In genomic region chr20:53685070-53685595, GRCh38 we compare ENCODE assay signal across 1 cellular context.
TF ChIP-seq lines count a peak whose summit lies in the region.

No MANE protein-coding gene starts in this region.

TF ChIP-seq in K562, 482 proteins besides CTCF, POLR2A, EP300 and RAD21:
- TF ChIP-seq ZNF696 (CRISPR knock-in tag; conservative IDR thresholded peaks at IDR 0.05) (no peak), ZNF146 (CRISPR knock-in tag; IDR thresholded peaks at IDR 0.05; ENCODE audit: unreplicated experiment) (no peak), ZNF316 (IDR thresholded peaks at IDR 0.05) (no peak), IFI16 (CRISPR knock-in tag; IDR thresholded peaks at IDR 0.05) (no peak), ZNF134 (CRISPR knock-in tag; conservative IDR thresholded peaks at IDR 0.05) (no peak), TAF15 (IDR thresholded peaks at IDR 0.05; ENCODE audit: low read depth, low read length) (no peak), FOS (IDR thresholded peaks at IDR 0.05; ENCODE audit: extremely low read depth, insufficient read length) (no peak), SMARCB1 (IDR thresholded peaks at IDR 0.05; ENCODE audit: insufficient read length, low read depth) (no peak), TARDBP (IDR thresholded peaks at IDR 0.05) (no peak), HES1 (IDR thresholded peaks at IDR 0.05; ENCODE audit: low read depth) (no peak), ZC3H8 (IDR thresholded peaks at IDR 0.05) (no peak), CCNT2 (IDR thresholded peaks at IDR 0.05; ENCODE audit: borderline replicate concordance, extremely low read depth, insufficient read length, low read depth, low read length) (no peak), HNRNPLL (IDR thresholded peaks at IDR 0.05; ENCODE audit: low read depth, low read length, poor library complexity, severe bottlenecking) (peak; percentile 43), ATF7 (IDR thresholded peaks at IDR 0.05) (no peak), KDM4B (IDR thresholded peaks at IDR 0.05; ENCODE audit: borderline replicate concordance in 2 of 2, low read depth in 1 of 2) (no peak), KLF1 (tag; IDR thresholded peaks at IDR 0.05) (no peak), RCOR1 (IDR thresholded peaks at IDR 0.05; ENCODE audit: borderline replicate concordance in 1 of 2, low read depth in 2 of 2, low read length in 2 of 2) (no peak), DIDO1 (tag; IDR thresholded peaks at IDR 0.05; ENCODE audit: low read depth) (no peak), PURB (CRISPR knock-in tag; IDR thresholded peaks at IDR 0.05; ENCODE audit: low read depth) (no peak), RB1 (IDR thresholded peaks at IDR 0.05; ENCODE audit: low read depth) (no peak), EP400 (IDR thresholded peaks at IDR 0.05) (no peak)
- TF ChIP-seq, protein P1, sequence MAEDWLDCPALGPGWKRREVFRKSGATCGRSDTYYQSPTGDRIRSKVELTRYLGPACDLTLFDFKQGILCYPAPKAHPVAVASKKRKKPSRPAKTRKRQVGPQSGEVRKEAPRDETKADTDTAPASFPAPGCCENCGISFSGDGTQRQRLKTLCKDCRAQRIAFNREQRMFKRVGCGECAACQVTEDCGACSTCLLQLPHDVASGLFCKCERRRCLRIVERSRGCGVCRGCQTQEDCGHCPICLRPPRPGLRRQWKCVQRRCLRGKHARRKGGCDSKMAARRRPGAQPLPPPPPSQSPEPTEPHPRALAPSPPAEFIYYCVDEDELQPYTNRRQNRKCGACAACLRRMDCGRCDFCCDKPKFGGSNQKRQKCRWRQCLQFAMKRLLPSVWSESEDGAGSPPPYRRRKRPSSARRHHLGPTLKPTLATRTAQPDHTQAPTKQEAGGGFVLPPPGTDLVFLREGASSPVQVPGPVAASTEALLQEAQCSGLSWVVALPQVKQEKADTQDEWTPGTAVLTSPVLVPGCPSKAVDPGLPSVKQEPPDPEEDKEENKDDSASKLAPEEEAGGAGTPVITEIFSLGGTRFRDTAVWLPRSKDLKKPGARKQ (CRISPR knock-in tag; IDR thresholded peaks at IDR 0.05), result no peak
- TF ChIP-seq, protein P2, sequence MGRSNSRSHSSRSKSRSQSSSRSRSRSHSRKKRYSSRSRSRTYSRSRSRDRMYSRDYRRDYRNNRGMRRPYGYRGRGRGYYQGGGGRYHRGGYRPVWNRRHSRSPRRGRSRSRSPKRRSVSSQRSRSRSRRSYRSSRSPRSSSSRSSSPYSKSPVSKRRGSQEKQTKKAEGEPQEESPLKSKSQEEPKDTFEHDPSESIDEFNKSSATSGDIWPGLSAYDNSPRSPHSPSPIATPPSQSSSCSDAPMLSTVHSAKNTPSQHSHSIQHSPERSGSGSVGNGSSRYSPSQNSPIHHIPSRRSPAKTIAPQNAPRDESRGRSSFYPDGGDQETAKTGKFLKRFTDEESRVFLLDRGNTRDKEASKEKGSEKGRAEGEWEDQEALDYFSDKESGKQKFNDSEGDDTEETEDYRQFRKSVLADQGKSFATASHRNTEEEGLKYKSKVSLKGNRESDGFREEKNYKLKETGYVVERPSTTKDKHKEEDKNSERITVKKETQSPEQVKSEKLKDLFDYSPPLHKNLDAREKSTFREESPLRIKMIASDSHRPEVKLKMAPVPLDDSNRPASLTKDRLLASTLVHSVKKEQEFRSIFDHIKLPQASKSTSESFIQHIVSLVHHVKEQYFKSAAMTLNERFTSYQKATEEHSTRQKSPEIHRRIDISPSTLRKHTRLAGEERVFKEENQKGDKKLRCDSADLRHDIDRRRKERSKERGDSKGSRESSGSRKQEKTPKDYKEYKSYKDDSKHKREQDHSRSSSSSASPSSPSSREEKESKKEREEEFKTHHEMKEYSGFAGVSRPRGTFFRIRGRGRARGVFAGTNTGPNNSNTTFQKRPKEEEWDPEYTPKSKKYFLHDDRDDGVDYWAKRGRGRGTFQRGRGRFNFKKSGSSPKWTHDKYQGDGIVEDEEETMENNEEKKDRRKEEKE (IDR thresholded peaks at IDR 0.05; ENCODE audit: borderline replicate concordance in 1 of 2, control insufficient read depth in 1 of 2, low read depth in 2 of 2, low read length in 1 of 2), result 0 out of 4 replicates have a peak, but pooled peaks of 1 of the 2 experiments have one; percentile 20
- TF ChIP-seq, protein P3, sequence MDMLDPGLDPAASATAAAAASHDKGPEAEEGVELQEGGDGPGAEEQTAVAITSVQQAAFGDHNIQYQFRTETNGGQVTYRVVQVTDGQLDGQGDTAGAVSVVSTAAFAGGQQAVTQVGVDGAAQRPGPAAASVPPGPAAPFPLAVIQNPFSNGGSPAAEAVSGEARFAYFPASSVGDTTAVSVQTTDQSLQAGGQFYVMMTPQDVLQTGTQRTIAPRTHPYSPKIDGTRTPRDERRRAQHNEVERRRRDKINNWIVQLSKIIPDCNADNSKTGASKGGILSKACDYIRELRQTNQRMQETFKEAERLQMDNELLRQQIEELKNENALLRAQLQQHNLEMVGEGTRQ (CRISPR knock-in tag; IDR thresholded peaks at IDR 0.05), result no peak
- TF ChIP-seq, protein P4, sequence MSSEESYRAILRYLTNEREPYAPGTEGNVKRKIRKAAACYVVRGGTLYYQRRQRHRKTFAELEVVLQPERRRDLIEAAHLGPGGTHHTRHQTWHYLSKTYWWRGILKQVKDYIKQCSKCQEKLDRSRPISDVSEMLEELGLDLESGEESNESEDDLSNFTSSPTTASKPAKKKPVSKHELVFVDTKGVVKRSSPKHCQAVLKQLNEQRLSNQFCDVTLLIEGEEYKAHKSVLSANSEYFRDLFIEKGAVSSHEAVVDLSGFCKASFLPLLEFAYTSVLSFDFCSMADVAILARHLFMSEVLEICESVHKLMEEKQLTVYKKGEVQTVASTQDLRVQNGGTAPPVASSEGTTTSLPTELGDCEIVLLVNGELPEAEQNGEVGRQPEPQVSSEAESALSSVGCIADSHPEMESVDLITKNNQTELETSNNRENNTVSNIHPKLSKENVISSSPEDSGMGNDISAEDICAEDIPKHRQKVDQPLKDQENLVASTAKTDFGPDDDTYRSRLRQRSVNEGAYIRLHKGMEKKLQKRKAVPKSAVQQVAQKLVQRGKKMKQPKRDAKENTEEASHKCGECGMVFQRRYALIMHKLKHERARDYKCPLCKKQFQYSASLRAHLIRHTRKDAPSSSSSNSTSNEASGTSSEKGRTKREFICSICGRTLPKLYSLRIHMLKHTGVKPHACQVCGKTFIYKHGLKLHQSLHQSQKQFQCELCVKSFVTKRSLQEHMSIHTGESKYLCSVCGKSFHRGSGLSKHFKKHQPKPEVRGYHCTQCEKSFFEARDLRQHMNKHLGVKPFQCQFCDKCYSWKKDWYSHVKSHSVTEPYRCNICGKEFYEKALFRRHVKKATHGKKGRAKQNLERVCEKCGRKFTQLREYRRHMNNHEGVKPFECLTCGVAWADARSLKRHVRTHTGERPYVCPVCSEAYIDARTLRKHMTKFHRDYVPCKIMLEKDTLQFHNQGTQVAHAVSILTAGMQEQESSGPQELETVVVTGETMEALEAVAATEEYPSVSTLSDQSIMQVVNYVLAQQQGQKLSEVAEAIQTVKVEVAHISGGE (CRISPR knock-in tag; IDR thresholded peaks at IDR 0.05), result peak in 1 of 3 experiments; percentile 91; a peak in 2 of 6 replicates
